In genomic region chr12:68621092-68622081, GRCh38 we compare ENCODE assay signal across 1 cellular context.
TF ChIP-seq lines count a peak whose summit lies in the region.

No MANE protein-coding gene starts in this region.

TF ChIP-seq in endothelial cell of umbilical vein, 7 proteins besides CTCF, POLR2A, EP300 and RAD21:
- TF ChIP-seq JUN (IDR thresholded peaks at IDR 0.05; ENCODE audit: borderline replicate concordance, insufficient read depth, insufficient read length, low read depth) (no peak), MAX (IDR thresholded peaks at IDR 0.05; ENCODE audit: insufficient read depth, insufficient read length) (no peak), EZH2 (IDR thresholded peaks at IDR 0.05; ENCODE audit: borderline replicate concordance, low read depth, low read length, severe bottlenecking) (no peak), FOS (IDR thresholded peaks at IDR 0.05; ENCODE audit: borderline replicate concordance, insufficient read depth, low read length) (no peak), MYC (IDR thresholded peaks at IDR 0.05; ENCODE audit: low read depth, low read length) (no peak), POLR2AphosphoS5 (IDR thresholded peaks at IDR 0.05; ENCODE audit: insufficient read depth, low read depth, low read length) (no peak), GATA2 (IDR thresholded peaks at IDR 0.05; ENCODE audit: insufficient read depth, insufficient read length, low read depth, low read length) (no peak)
